ENCODE assay signal across 22 cellular contexts in the genomic region with DNA sequence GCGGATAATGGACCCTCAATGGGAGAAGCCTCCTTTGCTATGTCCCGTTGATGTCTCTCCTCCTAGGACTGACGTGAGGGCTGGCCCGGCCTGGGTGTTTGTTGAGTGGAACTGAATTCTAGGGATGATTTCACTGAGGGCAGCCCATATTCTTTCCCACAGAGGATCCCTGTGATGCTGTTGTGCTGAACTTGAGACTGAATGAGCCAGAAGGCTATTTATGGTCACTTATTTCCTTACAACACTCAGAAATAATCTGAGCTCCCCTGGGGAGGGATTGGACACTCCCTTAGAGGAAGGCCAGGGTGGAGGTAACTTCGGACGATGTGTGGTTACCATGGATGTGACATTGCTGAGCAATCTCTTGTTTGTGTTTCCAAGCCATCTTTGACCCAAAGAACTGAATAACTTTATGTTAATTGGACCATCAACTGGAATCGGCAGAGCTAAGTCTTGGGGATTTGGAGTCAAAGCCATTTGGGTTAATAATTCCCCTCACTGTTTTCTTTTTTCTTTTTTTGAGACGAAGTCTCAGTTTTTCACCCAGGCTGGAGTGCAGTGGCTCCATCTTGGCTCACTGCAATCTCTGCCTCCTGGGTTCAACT. TPM values are rescaled to one million over a fixed set of nuclear protein-coding genes. Genes with fewer than 3 reads are reported as not detected.
DNase-seq lines count a peak whose midpoint lies in the region; ATAC-seq, FAIRE-seq and TF ChIP-seq lines count a peak whose summit lies in the region.
"Had no signal": no experiment of that assay in that cellular context is flagged by ENCODE, and none has a peak within 500 bp of the region (broad histone marks: within the 10 kb centered on the region; RNA-seq: fewer than 3 reads in every experiment).

No MANE protein-coding gene starts in this region.

- H3K79me2 ChIP-seq in astrocyte (ENCODE audit: insufficient read depth, low read length): no peaks in the 10 kb centered on the region
- H3K79me2 ChIP-seq in parathyroid adenoma: no peaks in the 10 kb centered on the region

- H3K4me1 Mint-ChIP-seq in astrocyte (ENCODE audit: low read depth, unreplicated experiment) (peaks cover 8% of the 10 kb centered on the region), Caco-2 (ENCODE audit: low read depth, unreplicated experiment) (no peaks in the 10 kb centered on the region)
- H3K4me1 Mint-ChIP-seq in activated CD8-positive, alpha-beta memory T cell treated with anti-CD3 and anti-CD28 coated beads, Interleukin-2, amount 10 ng/mL, durations not matched to agents 7 days and 5 days: peaks cover 10% of the 10 kb centered on the region

- H3K9me3 Mint-ChIP-seq in astrocyte (ENCODE audit: unreplicated experiment) (peaks cover 4% of the 10 kb centered on the region), Caco-2 (ENCODE audit: unreplicated experiment) (no peaks in the 10 kb centered on the region)
- no peaks in the 10 kb centered on the region for H3K9me3 Mint-ChIP-seq in activated CD8-positive, alpha-beta memory T cell treated with anti-CD3 and anti-CD28 coated beads, Interleukin-2, amount 10 ng/mL, durations not matched to agents 7 days and 5 days (ENCODE audit: low read depth)
- H3K9me3 Mint-ChIP-seq: CD4-positive, alpha-beta T cell; IgD-negative memory B cell had no signal

- DNase-seq in AG09319 (ENCODE audit: extremely low read depth, low read depth) (peak; percentile 53), astrocyte (ENCODE audit: low read depth) (no peak), kidney glomerular epithelial cell (lab: John Stamatoyannopoulos, UW) (peak; percentile 68), NCI-H2029 (lab: John Stamatoyannopoulos, UW) (no peak), Caco-2 (no peak)
- DNase-seq in activated CD8-positive, alpha-beta memory T cell treated with anti-CD3 and anti-CD28 coated beads, Interleukin-2, amount 10 ng/mL, durations not matched to agents 7 days and 5 days: no peak
- DNase-seq: CD4-positive, alpha-beta T cell; GF-D8; HCEC 1CT; MV-4-11; NCI-H1436; NCI-H2081 treated with DMSO at 0.1 percent for 48 hours; NCI-H226; SIG-M5 had no signal

- H3K4me2 ChIP-seq in astrocyte (ENCODE audit: low read length) (no peak overlapping the region), parathyroid adenoma (ENCODE audit: low read length) (peak overlapping the region; percentile 3)

- no peaks in the 10 kb centered on the region for H3K36me3 ChIP-seq in astrocyte (ENCODE audit: insufficient read depth, low read length)
- H3K36me3 ChIP-seq in parathyroid adenoma (ENCODE audit: control insufficient read depth, insufficient read depth, low read length): no peaks in the 10 kb centered on the region
- H3K36me3 ChIP-seq in Caco-2 (ENCODE audit: control insufficient read depth, insufficient read depth, low read length): no peaks in the 10 kb centered on the region

- H3K4me1 ChIP-seq in astrocyte (ENCODE audit: insufficient read depth, low read length) (no peaks in the 10 kb centered on the region), parathyroid adenoma (no peaks in the 10 kb centered on the region), Caco-2 (no peaks in the 10 kb centered on the region)

- H3K27me3 ChIP-seq in astrocyte (ENCODE audit: insufficient read depth, low read length) (no peaks in the 10 kb centered on the region), parathyroid adenoma (ENCODE audit: control insufficient read depth, insufficient read depth, low read length) (no peaks in the 10 kb centered on the region), Caco-2 (replicated peaks; ENCODE audit: control insufficient read depth, insufficient read depth, low read length) (no peaks in the 10 kb centered on the region)

- H3K4me3 Mint-ChIP-seq in astrocyte (ENCODE audit: unreplicated experiment) (no peak overlapping the region), Caco-2 (ENCODE audit: unreplicated experiment) (no peak overlapping the region)
- no peak overlapping the region for H3K4me3 Mint-ChIP-seq in activated CD8-positive, alpha-beta memory T cell treated with anti-CD3 and anti-CD28 coated beads, Interleukin-2, amount 10 ng/mL, durations not matched to agents 7 days and 5 days
- H3K4me3 Mint-ChIP-seq: B cell; CD4-positive, alpha-beta T cell had no signal

- no peaks in the 10 kb centered on the region for H4K20me1 ChIP-seq in astrocyte (ENCODE audit: insufficient read depth, low read length)

- H3K27me3 Mint-ChIP-seq in astrocyte (ENCODE audit: low read depth, unreplicated experiment) (peaks cover 30% of the 10 kb centered on the region), Caco-2 (ENCODE audit: insufficient read depth, unreplicated experiment) (no peaks in the 10 kb centered on the region)
- H3K27me3 Mint-ChIP-seq in activated CD8-positive, alpha-beta memory T cell treated with anti-CD3 and anti-CD28 coated beads, Interleukin-2, amount 10 ng/mL, durations not matched to agents 7 days and 5 days: peaks cover 8% of the 10 kb centered on the region
- H3K27me3 Mint-ChIP-seq: CD4-positive, alpha-beta T cell had no signal

- H3K9me3 ChIP-seq in astrocyte (ENCODE audit: insufficient read depth, low read depth, low read length): no peaks in the 10 kb centered on the region
- no peaks in the 10 kb centered on the region for H3K9me3 ChIP-seq in parathyroid adenoma (ENCODE audit: control insufficient read depth, low read length)
- H3K9me3 ChIP-seq in Caco-2: no peaks in the 10 kb centered on the region

- H3K9ac ChIP-seq in astrocyte (ENCODE audit: low read length): no peak overlapping the region
- no peak overlapping the region for H3K9ac ChIP-seq in parathyroid adenoma

- no TSS peak for BruUV-seq in Caco-2 (replicated peaks; lab: Mats Ljungman, UMichigan)

- H3K27ac Mint-ChIP-seq in astrocyte (ENCODE audit: unreplicated experiment) (no peak overlapping the region), Caco-2 (ENCODE audit: unreplicated experiment) (no peak overlapping the region)
- no peak overlapping the region for H3K27ac Mint-ChIP-seq in activated CD8-positive, alpha-beta memory T cell treated with anti-CD3 and anti-CD28 coated beads, Interleukin-2, amount 10 ng/mL, durations not matched to agents 7 days and 5 days
- H3K27ac Mint-ChIP-seq: B cell; CD4-positive, alpha-beta T cell had no signal

- H3K27ac ChIP-seq in astrocyte (ENCODE audit: low read depth, low read length) (no peak overlapping the region), parathyroid adenoma (no peak overlapping the region)

- no peaks in the 10 kb centered on the region for H3K36me3 Mint-ChIP-seq in astrocyte (ENCODE audit: low read depth, unreplicated experiment)
- H3K36me3 Mint-ChIP-seq in Caco-2 (ENCODE audit: insufficient read depth, unreplicated experiment): no peaks in the 10 kb centered on the region
- H3K36me3 Mint-ChIP-seq in activated CD8-positive, alpha-beta memory T cell treated with anti-CD3 and anti-CD28 coated beads, Interleukin-2, amount 10 ng/mL, durations not matched to agents 7 days and 5 days: no peaks in the 10 kb centered on the region

- no peak for ATAC-seq in HG02759 (IDR thresholded peaks at IDR 0.05; ENCODE audit: unreplicated experiment)
- no peak for ATAC-seq in activated CD8-positive, alpha-beta memory T cell treated with anti-CD3 and anti-CD28 coated beads, Interleukin-2, amount 10 ng/mL, durations not matched to agents 7 days and 5 days
- ATAC-seq: Panc1 had no signal

- no peak for TF ChIP-seq CTCF in AG09319 (IDR thresholded peaks at IDR 0.05; ENCODE audit: low read depth, low read length)
- TF ChIP-seq CTCF in astrocyte (IDR thresholded peaks at IDR 0.05; ENCODE audit: insufficient read depth, low read depth, low read length): no peak
- TF ChIP-seq CTCF in parathyroid adenoma (IDR thresholded peaks at IDR 0.05): no peak
- TF ChIP-seq CTCF in Caco-2 (IDR thresholded peaks at IDR 0.05; ENCODE audit: insufficient read depth in 1 of 2, low read depth in 1 of 2, low read length in 1 of 2, severe bottlenecking in 1 of 2, unreplicated experiment in 1 of 2): no peak

- intact Hi-C loops in Caco-2 (cut with micrococcal nuclease; ENCODE audit: unreplicated experiment): no loop called here

- CTCF ChIA-PET in Caco-2 (lab: Charles Lee): no interaction called here
- CTCF ChIA-PET in activated CD8-positive, alpha-beta memory T cell treated with anti-CD3 and anti-CD28 coated beads, Interleukin-2, amount 10 ng/mL, durations not matched to agents 7 days and 5 days (lab: Charles Lee): interaction anchor here (1.1 kb wide), 1 partner anchor 8 kb away, joined by 3 read pairs; no protein-coding TSS in a partner anchor

- H2AFZ ChIP-seq in astrocyte (ENCODE audit: low read depth, low read length) (peak overlapping the region; percentile 0), parathyroid adenoma (no peak overlapping the region)

- POLR2A ChIA-PET in Caco-2 (lab: Charles Lee): no interaction called here

- no peak overlapping the region for H3K4me3 ChIP-seq in astrocyte (ENCODE audit: insufficient read depth, low read depth, low read length)
- H3K4me3 ChIP-seq in parathyroid adenoma (ENCODE audit: low read depth, low read length): no peak overlapping the region
- H3K4me3 ChIP-seq in Caco-2 (ENCODE audit: low read depth, low read length): no peak overlapping the region

- no peak for FAIRE-seq in astrocyte (lab: Jason Lieb, UNC)
- FAIRE-seq: D721Med had no signal

RNA-seq across cellular contexts. Expression of gene TMCO4, which starts 5.2 kb away (rescaled TPM):
- 1.8 and 2.4 TPM in 2 replicates for total RNA-seq in astrocyte
- 12.1 and 15.1 TPM in 2 replicates for total RNA-seq in Caco-2 (2022)
- 10 to 100 TPM; 18.4 to 18.6 TPM for total RNA-seq in activated CD8-positive, alpha-beta memory T cell treated with anti-CD3 and anti-CD28 coated beads, Interleukin-2, amount 10 ng/mL, durations not matched to agents 7 days and 5 days

RNA-seq across cellular contexts. Expression of gene RNF186, which starts 10.2 kb away (rescaled TPM):
- total RNA-seq in astrocyte (not detected in 2 replicates), Caco-2 (2022) (not detected in 2 replicates)
- not detected for total RNA-seq in activated CD8-positive, alpha-beta memory T cell treated with anti-CD3 and anti-CD28 coated beads, Interleukin-2, amount 10 ng/mL, durations not matched to agents 7 days and 5 days
- total RNA-seq: B cell; CD4-positive, alpha-beta T cell; HT-29; LHCN-M2 had no signal

Comparison
In these comparisons a context has a peak if more than half of its experiments do, and no peak if none do; other contexts are left out.
1. DNase-seq: peak in AG09319 (single experiment) and kidney glomerular epithelial cell (single experiment); none in astrocyte (single experiment), NCI-H2029 (single experiment), Caco-2 (0 of 2) and activated CD8-positive, alpha-beta memory T cell treated with anti-CD3 and anti-CD28 coated beads, Interleukin-2, amount 10 ng/mL, durations not matched to agents 7 days and 5 days (single experiment).